ENCODE assay signal across 15 cellular contexts in the genomic region with DNA sequence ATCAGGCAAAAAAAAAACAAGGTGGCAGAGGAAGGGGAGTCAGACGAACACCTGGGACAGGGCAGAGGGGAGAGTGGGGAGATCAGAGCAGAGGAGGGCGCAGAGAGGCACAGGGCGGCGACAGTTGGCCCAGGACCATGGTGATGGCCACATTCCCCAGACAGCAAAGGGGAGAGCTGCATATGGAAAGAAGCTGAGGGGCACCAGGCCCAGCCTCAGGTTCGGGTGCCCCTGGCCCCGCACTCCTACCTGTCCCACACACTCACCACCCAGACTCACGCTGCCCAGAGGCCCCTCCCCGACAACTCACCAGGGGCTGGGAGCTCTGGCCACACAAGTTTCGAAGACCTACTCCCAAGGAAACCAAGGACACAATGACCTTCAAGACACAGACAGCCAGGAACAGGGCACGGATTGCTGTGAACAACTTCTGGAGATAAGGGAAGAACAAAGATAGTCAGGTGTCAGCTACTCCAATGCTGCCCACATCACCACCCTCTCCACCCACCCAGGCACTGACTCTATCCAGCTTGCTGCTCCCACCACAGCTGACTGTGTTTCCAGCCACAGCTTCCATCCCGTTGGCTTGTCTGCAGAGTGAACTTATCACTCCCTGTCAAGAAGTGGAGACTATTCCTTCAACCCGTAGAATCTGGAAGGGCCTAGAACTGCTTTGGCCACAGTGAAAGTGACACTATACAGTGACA. TPM values are rescaled to one million over a fixed set of nuclear protein-coding genes. Genes with fewer than 3 reads are reported as not detected.
DNase-seq lines count a peak whose midpoint lies in the region; TF ChIP-seq lines count a peak whose summit lies in the region.
"Had no signal": no experiment of that assay in that cellular context is flagged by ENCODE, and none has a peak within 500 bp of the region (broad histone marks: within the 10 kb centered on the region; RNA-seq: fewer than 3 reads in every experiment).

No MANE protein-coding gene starts in this region.

- H3K27me3 ChIP-seq in cardiac muscle cell (peaks cover 4% of the 10 kb centered on the region), left ventricle myocardium inferior (ENCODE audit: low read depth) (no peaks in the 10 kb centered on the region)
- H3K27me3 ChIP-seq: BLaER1 treated with 17β-estradiol and CSF1 and Interleukin-3, amounts not matched to agents 10 nM and 100 nM had no signal

- POLR2A ChIA-PET in HEK293 (lab: Yijun Ruan, JAX) = no interaction called here

- no peaks in the 10 kb centered on the region for H3K9me3 Mint-ChIP-seq in dendritic cell treated with granulocyte-macrophage colony-stimulating factor and Interleukin-4, amounts not matched to agents 40 ng/mL and 50 ng/mL, for 4 days
- H3K9me3 Mint-ChIP-seq: HFFc6 had no signal

- TF ChIP-seq CTCF in cardiac muscle cell (IDR thresholded peaks at IDR 0.05; ENCODE audit: low read depth, low read length) (no peak), left ventricle myocardium inferior (IDR thresholded peaks at IDR 0.05; ENCODE audit: borderline replicate concordance) (no peak), HEK293 (tag by site-specific recombination; IDR thresholded peaks at IDR 0.05) (no peak)

- H3K27ac ChIP-seq in cardiac muscle cell (peak overlapping the region; percentile 15), left ventricle myocardium inferior (replicated peaks) (no peak overlapping the region), HEK293 (ENCODE audit: extremely low read depth, low read depth, low read length) (no peak overlapping the region)

- H3K4me3 ChIP-seq in cardiac muscle cell (no peak overlapping the region), left ventricle myocardium inferior (no peak overlapping the region), HEK293 (ENCODE audit: low read depth, low read length) (no peak overlapping the region)
- H3K4me3 ChIP-seq: BLaER1 treated with 17β-estradiol and CSF1 and Interleukin-3, amounts not matched to agents 10 nM and 100 nM; HAP-1 had no signal

- peak overlapping the region; percentile 8 for H3K4me3 Mint-ChIP-seq in dendritic cell treated with granulocyte-macrophage colony-stimulating factor and Interleukin-4, amounts not matched to agents 40 ng/mL and 50 ng/mL, for 4 days
- H3K4me3 Mint-ChIP-seq: CD4-positive, CD25-positive, alpha-beta regulatory T cell; HFFc6 had no signal

- H3K9me3 ChIP-seq in cardiac muscle cell (ENCODE audit: low read depth) = no peaks in the 10 kb centered on the region
- no peaks in the 10 kb centered on the region for H3K9me3 ChIP-seq in left ventricle myocardium inferior (replicated peaks)
- H3K9me3 ChIP-seq in HEK293 (ENCODE audit: control insufficient read depth, insufficient read depth, low read depth, low read length) = no peaks in the 10 kb centered on the region
- H3K9me3 ChIP-seq: BLaER1 treated with 17β-estradiol and CSF1 and Interleukin-3, amounts not matched to agents 10 nM and 100 nM; HAP-1 had no signal

- DNase-seq in cardiac muscle cell (ENCODE audit: low read depth in 1 of 2, low spot score in 1 of 2) (peak in 1 of 2 donors; percentile 63), left ventricle myocardium inferior (no peak), posterior vena cava (ENCODE audit: low spot score) (peak; percentile 34), NCI-H2081 treated with DMSO at 0.1 percent for 48 hours (lab: John Stamatoyannopoulos, UW) (no peak), NCI-H524 (lab: John Stamatoyannopoulos, UW) (no peak)
- DNase-seq: 8988T; ACHN; CD4-positive, CD25-positive, alpha-beta regulatory T cell; DMS53; HFFc6 had no signal

- CTCF ChIA-PET in HEK293 (lab: Yijun Ruan, JAX) = interaction anchor here (0.6 to 4.1 kb wide), 4 partner anchors 13 to 399 kb away, joined by 3 to 17 read pairs (median 4); no protein-coding TSS in a partner anchor

- H3K4me1 Mint-ChIP-seq in dendritic cell treated with granulocyte-macrophage colony-stimulating factor and Interleukin-4, amounts not matched to agents 40 ng/mL and 50 ng/mL, for 4 days (ENCODE audit: low read depth) = no peaks in the 10 kb centered on the region
- H3K4me1 Mint-ChIP-seq: CD4-positive, CD25-positive, alpha-beta regulatory T cell had no signal

- H3K36me3 ChIP-seq in cardiac muscle cell = no peaks in the 10 kb centered on the region
- H3K36me3 ChIP-seq in left ventricle myocardium inferior = peaks cover 7% of the 10 kb centered on the region
- H3K36me3 ChIP-seq in HEK293 (ENCODE audit: control insufficient read depth in 2 of 2, insufficient read depth in 1 of 2, low read length in 2 of 2) = no peaks in the 10 kb centered on the region
- H3K36me3 ChIP-seq: BLaER1 treated with 17β-estradiol and CSF1 and Interleukin-3, amounts not matched to agents 10 nM and 100 nM; HAP-1 had no signal

- H3K27me3 Mint-ChIP-seq in dendritic cell treated with granulocyte-macrophage colony-stimulating factor and Interleukin-4, amounts not matched to agents 40 ng/mL and 50 ng/mL, for 4 days = no peaks in the 10 kb centered on the region

- intact Hi-C loops in left ventricle myocardium inferior (cut with micrococcal nuclease) = no loop called here
- intact Hi-C loops in dendritic cell treated with granulocyte-macrophage colony-stimulating factor and Interleukin-4, amounts not matched to agents 40 ng/mL and 50 ng/mL, for 4 days (cut with micrococcal nuclease) = no loop called here
- intact Hi-C loops in posterior vena cava (cut with DNase I) = no loop called here

- H3K27ac Mint-ChIP-seq in dendritic cell treated with granulocyte-macrophage colony-stimulating factor and Interleukin-4, amounts not matched to agents 40 ng/mL and 50 ng/mL, for 4 days = no peak overlapping the region
- H3K27ac Mint-ChIP-seq: CD4-positive, CD25-positive, alpha-beta regulatory T cell; HFFc6 had no signal

- peaks cover 23% of the 10 kb centered on the region for H3K36me3 Mint-ChIP-seq in dendritic cell treated with granulocyte-macrophage colony-stimulating factor and Interleukin-4, amounts not matched to agents 40 ng/mL and 50 ng/mL, for 4 days (ENCODE audit: low read depth)
- H3K36me3 Mint-ChIP-seq: CD4-positive, CD25-positive, alpha-beta regulatory T cell had no signal

- H3K4me1 ChIP-seq in cardiac muscle cell (ENCODE audit: low read depth) (peaks cover 44% of the 10 kb centered on the region), left ventricle myocardium inferior (peaks cover 35% of the 10 kb centered on the region), HEK293 (ENCODE audit: control insufficient read depth, insufficient read depth, low read length) (0 out of 2 replicates have a peak, but pooled peaks cover 3% of the 10 kb centered on the region)
- H3K4me1 ChIP-seq: HAP-1 had no signal

TF ChIP-seq in HEK293, 187 proteins besides CTCF, POLR2A, EP300 and RAD21:
- TF ChIP-seq EGR2 (tag by site-specific recombination; IDR thresholded peaks at IDR 0.05; ENCODE audit: low read depth) (peak; percentile 69; the same call in 1 of the 2 replicates), ZFHX2 (tag by site-specific recombination; conservative IDR thresholded peaks at IDR 0.05) (peak; percentile 64), ZNF394 (tag by site-specific recombination; IDR thresholded peaks at IDR 0.05; ENCODE audit: borderline replicate concordance) (no peak), ZNF473 (tag by site-specific recombination; IDR thresholded peaks at IDR 0.05) (no peak)
- TF ChIP-seq, protein P1, sequence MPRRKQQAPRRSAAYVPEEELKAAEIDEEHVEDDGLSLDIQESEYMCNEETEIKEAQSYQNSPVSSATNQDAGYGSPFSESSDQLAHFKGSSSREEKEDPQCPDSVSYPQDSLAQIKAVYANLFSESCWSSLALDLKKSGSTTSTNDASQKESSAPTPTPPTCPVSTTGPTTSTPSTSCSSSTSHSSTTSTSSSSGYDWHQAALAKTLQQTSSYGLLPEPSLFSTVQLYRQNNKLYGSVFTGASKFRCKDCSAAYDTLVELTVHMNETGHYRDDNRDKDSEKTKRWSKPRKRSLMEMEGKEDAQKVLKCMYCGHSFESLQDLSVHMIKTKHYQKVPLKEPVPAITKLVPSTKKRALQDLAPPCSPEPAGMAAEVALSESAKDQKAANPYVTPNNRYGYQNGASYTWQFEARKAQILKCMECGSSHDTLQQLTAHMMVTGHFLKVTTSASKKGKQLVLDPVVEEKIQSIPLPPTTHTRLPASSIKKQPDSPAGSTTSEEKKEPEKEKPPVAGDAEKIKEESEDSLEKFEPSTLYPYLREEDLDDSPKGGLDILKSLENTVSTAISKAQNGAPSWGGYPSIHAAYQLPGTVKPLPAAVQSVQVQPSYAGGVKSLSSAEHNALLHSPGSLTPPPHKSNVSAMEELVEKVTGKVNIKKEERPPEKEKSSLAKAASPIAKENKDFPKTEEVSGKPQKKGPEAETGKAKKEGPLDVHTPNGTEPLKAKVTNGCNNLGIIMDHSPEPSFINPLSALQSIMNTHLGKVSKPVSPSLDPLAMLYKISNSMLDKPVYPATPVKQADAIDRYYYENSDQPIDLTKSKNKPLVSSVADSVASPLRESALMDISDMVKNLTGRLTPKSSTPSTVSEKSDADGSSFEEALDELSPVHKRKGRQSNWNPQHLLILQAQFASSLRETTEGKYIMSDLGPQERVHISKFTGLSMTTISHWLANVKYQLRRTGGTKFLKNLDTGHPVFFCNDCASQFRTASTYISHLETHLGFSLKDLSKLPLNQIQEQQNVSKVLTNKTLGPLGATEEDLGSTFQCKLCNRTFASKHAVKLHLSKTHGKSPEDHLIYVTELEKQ (tag by site-specific recombination; IDR thresholded peaks at IDR 0.05; ENCODE audit: borderline replicate concordance) = no peak
- TF ChIP-seq, protein P2, sequence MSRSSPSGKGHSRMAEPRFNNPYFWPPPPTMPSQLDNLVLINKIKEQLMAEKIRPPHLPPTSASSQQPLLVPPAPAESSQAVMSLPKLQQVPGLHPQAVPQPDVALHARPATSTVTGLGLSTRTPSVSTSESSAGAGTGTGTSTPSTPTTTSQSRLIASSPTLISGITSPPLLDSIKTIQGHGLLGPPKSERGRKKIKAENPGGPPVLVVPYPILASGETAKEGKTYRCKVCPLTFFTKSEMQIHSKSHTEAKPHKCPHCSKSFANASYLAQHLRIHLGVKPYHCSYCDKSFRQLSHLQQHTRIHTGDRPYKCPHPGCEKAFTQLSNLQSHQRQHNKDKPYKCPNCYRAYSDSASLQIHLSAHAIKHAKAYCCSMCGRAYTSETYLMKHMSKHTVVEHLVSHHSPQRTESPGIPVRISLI (tag by site-specific recombination; IDR thresholded peaks at IDR 0.05) = no peak
TF ChIP-seq in HEK293: peak in this region for 2.

RNA-seq across cellular contexts. Expression of a gene that starts 8.3 kb away (rescaled TPM):
- total RNA-seq in cardiac muscle cell = 25.6 and 30.6 TPM in 2 replicates
- polyA plus RNA-seq in cardiac muscle cell = 37.9 and 41.8 TPM in 2 replicates
- 34.0 TPM for total RNA-seq in left ventricle myocardium inferior
- 100 to 1,000 TPM in 1 of 2 donors, 10 to 100 TPM in 1; 65.3 to 110 TPM for total RNA-seq in posterior vena cava
- total RNA-seq: CD4-positive, CD25-positive, alpha-beta regulatory T cell; HFFc6 had no signal

RNA-seq across cellular contexts. Expression of a gene that starts 8.7 kb away (rescaled TPM):
- total RNA-seq in cardiac muscle cell (18.2 and 19.1 TPM in 2 replicates), left ventricle myocardium inferior (18.5 TPM), posterior vena cava (10 to 100 TPM; 47.2 to 70.7 TPM)
- polyA plus RNA-seq in cardiac muscle cell = 32.1 and 35.7 TPM in 2 replicates
- total RNA-seq: CD4-positive, CD25-positive, alpha-beta regulatory T cell; HFFc6 had no signal

RNA-seq across cellular contexts. Expression of a gene that starts 54.7 kb away (rescaled TPM):
- total RNA-seq in cardiac muscle cell (0.25 and 0.45 TPM in 2 replicates), left ventricle myocardium inferior (10.7 TPM), posterior vena cava (10 to 100 TPM; 13.8 to 17.4 TPM)
- polyA plus RNA-seq in cardiac muscle cell = 0.22 and 1.3 TPM in 2 replicates
- total RNA-seq: H1, HFFc6 had no signal
- polyA plus RNA-seq: H1 had no signal
